ENCODE assay signal across 29 cellular contexts in genomic region chr4:8125526-8126056, GRCh38.
"Had no signal": no experiment of that assay in that cellular context is flagged by ENCODE, and none has a peak within 500 bp of the region (broad histone marks: within the 10 kb centered on the region; RNA-seq: fewer than 3 reads in every experiment).

No MANE protein-coding gene starts in this region.

- H3K4me1 ChIP-seq: ascending aorta, breast epithelium, gastroesophageal sphincter had no signal

- H3K27me3 ChIP-seq: ascending aorta, breast epithelium, dorsolateral prefrontal cortex, gastroesophageal sphincter had no signal

- H3K36me3 Mint-ChIP-seq: activated CD4-positive, alpha-beta memory T cell treated with anti-CD3 and anti-CD28 coated beads for 36 hours; activated CD8-positive, alpha-beta memory T cell treated with anti-CD3 and anti-CD28 coated beads, Interleukin-2, amount 10 ng/mL, durations not matched to agents 7 days and 5 days; activated naive CD4-positive, alpha-beta T cell treated with anti-CD3 and anti-CD28 coated beads, Interleukin-2, amount 10 ng/mL, durations not matched to agents 7 days and 5 days; activated naive CD4-positive, alpha-beta T cell treated with anti-CD3 and anti-CD28 coated beads, Interleukin-2, amount 50 U/mL, for 72 hours; activated naive CD8-positive, alpha-beta T cell treated with anti-CD3 and anti-CD28 coated beads, Interleukin-2, amount 10 ng/mL, durations not matched to agents 7 days and 5 days had no signal

- H3K9me3 Mint-ChIP-seq: activated CD4-positive, alpha-beta memory T cell treated with anti-CD3 and anti-CD28 coated beads for 36 hours; activated CD4-positive, alpha-beta T cell treated with anti-CD3 and anti-CD28 coated beads, Interleukin-2, amount 10 ng/mL, durations not matched to agents 24 days and 14 days; activated naive CD4-positive, alpha-beta T cell treated with anti-CD3 and anti-CD28 coated beads, Interleukin-2, amount 10 ng/mL, durations not matched to agents 7 days and 5 days; activated naive CD4-positive, alpha-beta T cell treated with anti-CD3 and anti-CD28 coated beads, Interleukin-2, amount 50 U/mL, for 72 hours; activated naive CD8-positive, alpha-beta T cell treated with anti-CD3 and anti-CD28 coated beads, Interleukin-2, amount 10 ng/mL, durations not matched to agents 7 days and 5 days; activated T-helper 1 cell treated with anti-CD3 and anti-CD28 coated beads, Interleukin-12 subunit alpha, Interleukin-12 subunit beta, Interleukin-2, Interleukin-4 antibody, amounts not matched to agents 30 ng/mL and 10 ng/mL and 1 ng/mL, durations not matched to agents 14 hours and 24 hours and 36 hours; activated T-helper 2 cell treated with anti-CD3 and anti-CD28 coated beads, Interferon-gamma antibody, Interleukin-2, Interleukin-4, amounts not matched to agents 10 μg/mL and 5 μg/mL and 100 μg/mL, durations not matched to agents 14 hours and 24 hours and 36 hours; central memory CD8-positive, alpha-beta T cell; dendritic cell treated with granulocyte-macrophage colony-stimulating factor and Interleukin-4, amounts not matched to agents 40 ng/mL and 50 ng/mL, for 4 days; endodermal cell had no signal

- H3K27me3 Mint-ChIP-seq: activated CD4-positive, alpha-beta memory T cell treated with anti-CD3 and anti-CD28 coated beads for 36 hours; activated CD4-positive, alpha-beta T cell treated with anti-CD3 and anti-CD28 coated beads for 36 hours; activated CD4-positive, alpha-beta T cell treated with anti-CD3 and anti-CD28 coated beads, Interleukin-2, amount 10 ng/mL, durations not matched to agents 24 days and 14 days; activated CD8-positive, alpha-beta memory T cell treated with anti-CD3 and anti-CD28 coated beads, Interleukin-2, amount 10 ng/mL, durations not matched to agents 7 days and 5 days; activated naive CD4-positive, alpha-beta T cell treated with anti-CD3 and anti-CD28 coated beads, Interleukin-2, amount 10 ng/mL, durations not matched to agents 7 days and 5 days; activated naive CD8-positive, alpha-beta T cell treated with anti-CD3 and anti-CD28 coated beads, Interleukin-2, amount 10 ng/mL, durations not matched to agents 7 days and 5 days; brain; central memory CD8-positive, alpha-beta T cell had no signal

- H3K4me3 ChIP-seq: ascending aorta, breast epithelium, coronary artery, dorsolateral prefrontal cortex, gastroesophageal sphincter had no signal

- H3K27ac Mint-ChIP-seq: activated CD4-positive, alpha-beta memory T cell treated with anti-CD3 and anti-CD28 coated beads for 36 hours; activated CD4-positive, alpha-beta T cell treated with anti-CD3 and anti-CD28 coated beads for 36 hours; activated CD4-positive, alpha-beta T cell treated with anti-CD3 and anti-CD28 coated beads, Interleukin-2, amount 10 ng/mL, durations not matched to agents 24 days and 14 days; activated CD8-positive, alpha-beta memory T cell treated with anti-CD3 and anti-CD28 coated beads, Interleukin-2, amount 10 ng/mL, durations not matched to agents 7 days and 5 days; activated CD8-positive, alpha-beta T cell treated with anti-CD3 and anti-CD28 coated beads, Interleukin-2, amount 10 ng/mL, durations not matched to agents 7 days and 5 days; activated naive CD4-positive, alpha-beta T cell treated with anti-CD3 and anti-CD28 coated beads, Interleukin-2, amount 10 ng/mL, durations not matched to agents 7 days and 5 days; activated naive CD4-positive, alpha-beta T cell treated with anti-CD3 and anti-CD28 coated beads, Interleukin-2, amount 50 U/mL, for 72 hours; activated naive CD8-positive, alpha-beta T cell treated with anti-CD3 and anti-CD28 coated beads, Interleukin-2, amount 10 ng/mL, durations not matched to agents 7 days and 5 days; activated T-helper 1 cell treated with anti-CD3 and anti-CD28 coated beads, Interleukin-12 subunit alpha, Interleukin-12 subunit beta, Interleukin-2, Interleukin-4 antibody, amounts not matched to agents 30 ng/mL and 10 ng/mL and 1 ng/mL, durations not matched to agents 14 hours and 24 hours and 36 hours; activated T-helper 2 cell treated with anti-CD3 and anti-CD28 coated beads, Interferon-gamma antibody, Interleukin-2, Interleukin-4, amounts not matched to agents 10 μg/mL and 5 μg/mL and 100 μg/mL, durations not matched to agents 14 hours and 24 hours and 36 hours; brain; dendritic cell treated with granulocyte-macrophage colony-stimulating factor and Interleukin-4, amounts not matched to agents 40 ng/mL and 50 ng/mL, for 4 days; endodermal cell had no signal

- H3K9me3 ChIP-seq: ascending aorta, breast epithelium, gastroesophageal sphincter had no signal

- H3K4me3 Mint-ChIP-seq: activated CD4-positive, alpha-beta memory T cell treated with anti-CD3 and anti-CD28 coated beads for 36 hours; activated CD4-positive, alpha-beta T cell treated with anti-CD3 and anti-CD28 coated beads for 36 hours; activated CD4-positive, alpha-beta T cell treated with anti-CD3 and anti-CD28 coated beads, Interleukin-2, amount 10 ng/mL, durations not matched to agents 24 days and 14 days; activated CD8-positive, alpha-beta memory T cell treated with anti-CD3 and anti-CD28 coated beads, Interleukin-2, amount 10 ng/mL, durations not matched to agents 7 days and 5 days; activated CD8-positive, alpha-beta T cell treated with anti-CD3 and anti-CD28 coated beads, Interleukin-2, amount 10 ng/mL, durations not matched to agents 7 days and 5 days; activated naive CD4-positive, alpha-beta T cell treated with anti-CD3 and anti-CD28 coated beads, Interleukin-2, amount 10 ng/mL, durations not matched to agents 7 days and 5 days; activated naive CD8-positive, alpha-beta T cell treated with anti-CD3 and anti-CD28 coated beads, Interleukin-2, amount 10 ng/mL, durations not matched to agents 7 days and 5 days; activated T-helper 1 cell treated with anti-CD3 and anti-CD28 coated beads, Interleukin-12 subunit alpha, Interleukin-12 subunit beta, Interleukin-2, Interleukin-4 antibody, amounts not matched to agents 30 ng/mL and 10 ng/mL and 1 ng/mL, durations not matched to agents 14 hours and 24 hours and 36 hours; brain; central memory CD8-positive, alpha-beta T cell; dendritic cell treated with granulocyte-macrophage colony-stimulating factor and Interleukin-4, amounts not matched to agents 40 ng/mL and 50 ng/mL, for 4 days; endodermal cell had no signal

- H3K36me3 ChIP-seq: ascending aorta, breast epithelium, gastroesophageal sphincter had no signal

- H3K4me1 Mint-ChIP-seq: activated CD4-positive, alpha-beta T cell treated with anti-CD3 and anti-CD28 coated beads for 36 hours; activated CD4-positive, alpha-beta T cell treated with anti-CD3 and anti-CD28 coated beads, Interleukin-2, amount 10 ng/mL, durations not matched to agents 24 days and 14 days; activated CD8-positive, alpha-beta memory T cell treated with anti-CD3 and anti-CD28 coated beads, Interleukin-2, amount 10 ng/mL, durations not matched to agents 7 days and 5 days; activated naive CD4-positive, alpha-beta T cell treated with anti-CD3 and anti-CD28 coated beads, Interleukin-2, amount 10 ng/mL, durations not matched to agents 7 days and 5 days; activated naive CD8-positive, alpha-beta T cell treated with anti-CD3 and anti-CD28 coated beads, Interleukin-2, amount 10 ng/mL, durations not matched to agents 7 days and 5 days; central memory CD8-positive, alpha-beta T cell had no signal

- DNase-seq: activated CD4-positive, alpha-beta memory T cell treated with anti-CD3 and anti-CD28 coated beads for 36 hours; activated CD4-positive, alpha-beta T cell treated with anti-CD3 and anti-CD28 coated beads for 36 hours; activated CD4-positive, alpha-beta T cell treated with anti-CD3 and anti-CD28 coated beads, Interleukin-2, amount 10 ng/mL, durations not matched to agents 24 days and 14 days; activated CD4-positive, CD25-positive, alpha-beta regulatory T cell; activated CD4-positive, CD25-positive, alpha-beta regulatory T cell treated with anti-CD3 and anti-CD28 coated beads, Interleukin-2, amount 50 U/mL, for 72 hours; activated CD8-positive, alpha-beta memory T cell treated with anti-CD3 and anti-CD28 coated beads, Interleukin-2, amount 10 ng/mL, durations not matched to agents 7 days and 5 days; activated CD8-positive, alpha-beta memory T cell treated with anti-CD3 and anti-CD28 coated beads, Interleukin-2, amount 50 U/mL, for 4 hours; activated CD8-positive, alpha-beta T cell treated with anti-CD3 and anti-CD28 coated beads, Interleukin-2, amount 10 ng/mL, durations not matched to agents 7 days and 5 days; activated effector memory CD4-positive, alpha-beta T cell treated with anti-CD3 and anti-CD28 coated beads, Interleukin-2, amount 50 U/mL, for 16 hours; activated naive CD4-positive, alpha-beta T cell treated with anti-CD3 and anti-CD28 coated beads, Interleukin-2, amount 10 ng/mL, durations not matched to agents 7 days and 5 days; activated naive CD8-positive, alpha-beta T cell treated with anti-CD3 and anti-CD28 coated beads, Interleukin-2, amount 10 ng/mL, durations not matched to agents 7 days and 5 days; activated T-cell treated with anti-CD3 and anti-CD28 coated beads, Interleukin-2, amount 50 U/mL, for 1 hour; activated T-cell treated with anti-CD3 and anti-CD28 coated beads, Interleukin-2, amount 50 U/mL, for 48 hours; dorsolateral prefrontal cortex; effector memory CD4-positive, alpha-beta T cell; endodermal cell; foreskin fibroblast; T-helper 2 cell had no signal

- ATAC-seq: activated CD4-positive, alpha-beta T cell treated with anti-CD3 and anti-CD28 coated beads for 36 hours; activated CD8-positive, alpha-beta memory T cell treated with anti-CD3 and anti-CD28 coated beads, Interleukin-2, amount 10 ng/mL, durations not matched to agents 7 days and 5 days; activated CD8-positive, alpha-beta T cell treated with anti-CD3 and anti-CD28 coated beads, Interleukin-2, amount 10 ng/mL, durations not matched to agents 7 days and 5 days; activated naive CD4-positive, alpha-beta T cell treated with anti-CD3 and anti-CD28 coated beads, Interleukin-2, amount 50 U/mL, for 72 hours; esophagus mucosa; gastroesophageal sphincter had no signal

- H3K27ac ChIP-seq: ascending aorta, breast epithelium, coronary artery, dorsolateral prefrontal cortex, gastroesophageal sphincter had no signal
